In genomic region chr13:32031025-32031814, GRCh38 we compare ENCODE assay signal across 8 cellular contexts. TPM values are rescaled to one million over a fixed set of nuclear protein-coding genes. Genes with fewer than 3 reads are reported as not detected.
DNase-seq lines count a peak whose midpoint lies in the region; ATAC-seq lines count a peak whose summit lies in the region.

Gene FRY (plus strand): TSS chr13:32031774. CDS start chr13:32031796, 22 bp downstream.

- no peaks in the 10 kb centered on the region for H3K9me3 Mint-ChIP-seq in activated CD8-positive, alpha-beta T cell treated with anti-CD3 and anti-CD28 coated beads, Interleukin-2, amount 10 ng/mL, durations not matched to agents 7 days and 5 days (ENCODE audit: insufficient read depth)

- H3K36me3 ChIP-seq in effector memory CD4-positive, alpha-beta T cell (ENCODE audit: control insufficient read depth, insufficient read depth, low read length): no peaks in the 10 kb centered on the region

- peak; percentile 62 for DNase-seq in AG08395 (ENCODE audit: low spot score)
- DNase-seq in NCI-H524 treated with DMSO at 0.1 percent for 48 hours (lab: John Stamatoyannopoulos, UW): peak; percentile 41
- peak; percentile 52 for DNase-seq in activated CD8-positive, alpha-beta T cell treated with anti-CD3 and anti-CD28 coated beads, Interleukin-2, amount 10 ng/mL, durations not matched to agents 7 days and 5 days
- DNase-seq in effector memory CD4-positive, alpha-beta T cell: peak; percentile 4 to 32 (median 29)
- peak; percentile 80 for DNase-seq in medulla oblongata (ENCODE audit: extremely low spot score)
- peak; percentile 11 for DNase-seq in stimulated activated CD8-positive, alpha-beta memory T cell treated with anti-CD3 and anti-CD28 coated beads, Interleukin-12 subunit alpha, Interleukin-12 subunit beta, amount 100 ng/mL, for 1 hour (ENCODE audit: low read depth)

- peak within 1 kb of the TSS; percentile 66 for H3K27ac ChIP-seq in effector memory CD4-positive, alpha-beta T cell (ENCODE audit: insufficient read depth, low read length, poor library complexity, severe bottlenecking)

- H3K4me1 Mint-ChIP-seq in activated CD8-positive, alpha-beta T cell treated with anti-CD3 and anti-CD28 coated beads, Interleukin-2, amount 10 ng/mL, durations not matched to agents 7 days and 5 days (ENCODE audit: low read depth): peaks cover 14% of the 10 kb centered on the region

- H3K27ac Mint-ChIP-seq in activated CD8-positive, alpha-beta T cell treated with anti-CD3 and anti-CD28 coated beads, Interleukin-2, amount 10 ng/mL, durations not matched to agents 7 days and 5 days: no peak within 1 kb of the TSS

- no peaks in the 10 kb centered on the region for H3K4me1 ChIP-seq in effector memory CD4-positive, alpha-beta T cell (ENCODE audit: control insufficient read depth, insufficient read depth, low read length, poor library complexity, severe bottlenecking)

- ATAC-seq in GM18868 (IDR thresholded peaks at IDR 0.05; ENCODE audit: unreplicated experiment) (peak; percentile 74), HG03097 (IDR thresholded peaks at IDR 0.05; ENCODE audit: low FRiP score, unreplicated experiment) (peak; percentile 66)
- peak; percentile 85 for ATAC-seq in activated CD8-positive, alpha-beta T cell treated with anti-CD3 and anti-CD28 coated beads, Interleukin-2, amount 10 ng/mL, durations not matched to agents 7 days and 5 days

- H3K4me3 Mint-ChIP-seq in activated CD8-positive, alpha-beta T cell treated with anti-CD3 and anti-CD28 coated beads, Interleukin-2, amount 10 ng/mL, durations not matched to agents 7 days and 5 days: peak within 1 kb of the TSS; percentile 85

- peak within 1 kb of the TSS; percentile 90 for H3K4me3 ChIP-seq in effector memory CD4-positive, alpha-beta T cell (ENCODE audit: insufficient read depth, low read depth, low read length, poor library complexity, severe bottlenecking)

- CTCF ChIA-PET in activated CD8-positive, alpha-beta T cell treated with anti-CD3 and anti-CD28 coated beads, Interleukin-2, amount 10 ng/mL, durations not matched to agents 7 days and 5 days (lab: Charles Lee): interaction anchor here (0.8 to 1.3 kb wide), 2 partner anchors 121 kb away, joined by 3 to 4 read pairs; no protein-coding TSS in a partner anchor

- POLR2A ChIA-PET in activated CD8-positive, alpha-beta T cell treated with anti-CD3 and anti-CD28 coated beads, Interleukin-2, amount 10 ng/mL, durations not matched to agents 7 days and 5 days (lab: Charles Lee): interaction anchor here (2.0 kb wide), 1 partner anchor 284 kb away, joined by 4 read pairs; no protein-coding TSS in a partner anchor

- H3K27me3 ChIP-seq in effector memory CD4-positive, alpha-beta T cell (replicated peaks; ENCODE audit: control insufficient read depth, insufficient read depth, low read length, poor library complexity, severe bottlenecking): no peaks in the 10 kb centered on the region

- no peaks in the 10 kb centered on the region for H3K36me3 Mint-ChIP-seq in activated CD8-positive, alpha-beta T cell treated with anti-CD3 and anti-CD28 coated beads, Interleukin-2, amount 10 ng/mL, durations not matched to agents 7 days and 5 days (ENCODE audit: low read depth)

- H3K27me3 Mint-ChIP-seq in activated CD8-positive, alpha-beta T cell treated with anti-CD3 and anti-CD28 coated beads, Interleukin-2, amount 10 ng/mL, durations not matched to agents 7 days and 5 days (ENCODE audit: low read depth): peaks cover 32% of the 10 kb centered on the region

- H3K9me3 ChIP-seq in effector memory CD4-positive, alpha-beta T cell (ENCODE audit: control insufficient read depth, low read length): no peaks in the 10 kb centered on the region

RNA-seq across cellular contexts. Expression of gene FRY, which starts in this region (rescaled TPM):
- 1 to 10 TPM in 1 of 2 experiments, under 1 TPM in 1; 0.47 to 1.4 TPM for total RNA-seq in activated CD8-positive, alpha-beta T cell treated with anti-CD3 and anti-CD28 coated beads, Interleukin-2, amount 10 ng/mL, durations not matched to agents 7 days and 5 days

Comparison
In these comparisons a context has a peak if more than half of its experiments do, and no peak if none do; other contexts are left out.
1. Peak in every context shown above with its lines: DNase-seq, ATAC-seq, H3K4me3 ChIP-seq and H3K27ac ChIP-seq.
2. DNase-seq: peak in every context shown above with its lines; median percentile 80 in medulla oblongata; 62 in AG08395; 52 in activated CD8-positive, alpha-beta T cell treated with anti-CD3 and anti-CD28 coated beads, Interleukin-2, amount 10 ng/mL, durations not matched to agents 7 days and 5 days; 41 in NCI-H524 treated with DMSO at 0.1 percent for 48 hours; 29 in effector memory CD4-positive, alpha-beta T cell; 11 in stimulated activated CD8-positive, alpha-beta memory T cell treated with anti-CD3 and anti-CD28 coated beads, Interleukin-12 subunit alpha, Interleukin-12 subunit beta, amount 100 ng/mL, for 1 hour.